Comparison of ENCODE assay signal across 8 cellular contexts in genomic region chr13:32737111-32737571, GRCh38.
DNase-seq lines count a peak whose midpoint lies in the region; ATAC-seq and TF ChIP-seq lines count a peak whose summit lies in the region.

No MANE protein-coding gene starts in this region.

- in situ Hi-C loops in astrocyte of the spinal cord (cut with HindIII; ENCODE audit: low sequenced_read_pairs): no loop called here

- no peaks in the 10 kb centered on the region for H3K27me3 Mint-ChIP-seq in activated CD8-positive, alpha-beta memory T cell treated with anti-CD3 and anti-CD28 coated beads, Interleukin-2, amount 10 ng/mL, durations not matched to agents 7 days and 5 days
- no peaks in the 10 kb centered on the region for H3K27me3 Mint-ChIP-seq in glutamatergic neuron (ENCODE audit: unreplicated experiment)

- H3K4me3 Mint-ChIP-seq in activated CD8-positive, alpha-beta memory T cell treated with anti-CD3 and anti-CD28 coated beads, Interleukin-2, amount 10 ng/mL, durations not matched to agents 7 days and 5 days: peak overlapping the region; percentile 75
- no peak overlapping the region for H3K4me3 Mint-ChIP-seq in glutamatergic neuron (ENCODE audit: unreplicated experiment)

- peaks cover 30% of the 10 kb centered on the region for H3K36me3 Mint-ChIP-seq in activated CD8-positive, alpha-beta memory T cell treated with anti-CD3 and anti-CD28 coated beads, Interleukin-2, amount 10 ng/mL, durations not matched to agents 7 days and 5 days
- H3K36me3 Mint-ChIP-seq in glutamatergic neuron (ENCODE audit: unreplicated experiment): no peaks in the 10 kb centered on the region

- no peak for TF ChIP-seq CTCF in astrocyte of the spinal cord (IDR thresholded peaks at IDR 0.05; ENCODE audit: low read depth, low read length)
- TF ChIP-seq CTCF in glutamatergic neuron (IDR thresholded peaks at IDR 0.05; ENCODE audit: partially characterized antibody, unreplicated experiment): no peak

- peak overlapping the region; percentile 87 for H3K27ac Mint-ChIP-seq in activated CD8-positive, alpha-beta memory T cell treated with anti-CD3 and anti-CD28 coated beads, Interleukin-2, amount 10 ng/mL, durations not matched to agents 7 days and 5 days
- H3K27ac Mint-ChIP-seq in glutamatergic neuron (ENCODE audit: unreplicated experiment): no peak overlapping the region

- CTCF ChIA-PET in activated CD8-positive, alpha-beta memory T cell treated with anti-CD3 and anti-CD28 coated beads, Interleukin-2, amount 10 ng/mL, durations not matched to agents 7 days and 5 days (lab: Charles Lee): interaction anchor here (0.9 to 1.7 kb wide), 6 partner anchors 15 to 151 kb away, joined by 3 to 6 read pairs (median 3); partner anchors contain the start of gene PDS5B

- H3K9me3 Mint-ChIP-seq in activated CD8-positive, alpha-beta memory T cell treated with anti-CD3 and anti-CD28 coated beads, Interleukin-2, amount 10 ng/mL, durations not matched to agents 7 days and 5 days (ENCODE audit: low read depth): no peaks in the 10 kb centered on the region
- no peaks in the 10 kb centered on the region for H3K9me3 Mint-ChIP-seq in glutamatergic neuron (ENCODE audit: unreplicated experiment)

- H3K4me1 Mint-ChIP-seq in activated CD8-positive, alpha-beta memory T cell treated with anti-CD3 and anti-CD28 coated beads, Interleukin-2, amount 10 ng/mL, durations not matched to agents 7 days and 5 days: peaks cover 31% of the 10 kb centered on the region
- no peaks in the 10 kb centered on the region for H3K4me1 Mint-ChIP-seq in glutamatergic neuron (ENCODE audit: low read depth, unreplicated experiment)

- no peak overlapping the region for H3K4me3 ChIP-seq in astrocyte of the spinal cord (ENCODE audit: low read depth, low read length)

- peak; percentile 84 for ATAC-seq in activated CD8-positive, alpha-beta memory T cell treated with anti-CD3 and anti-CD28 coated beads, Interleukin-2, amount 10 ng/mL, durations not matched to agents 7 days and 5 days
- ATAC-seq in HG03108 (IDR thresholded peaks at IDR 0.05; ENCODE audit: unreplicated experiment): peak; percentile 59
- ATAC-seq in GM19328 (IDR thresholded peaks at IDR 0.05; ENCODE audit: unreplicated experiment): no peak

- DNase-seq in activated CD8-positive, alpha-beta memory T cell treated with anti-CD3 and anti-CD28 coated beads, Interleukin-2, amount 10 ng/mL, durations not matched to agents 7 days and 5 days: no peak
- no peak for DNase-seq in activated CD8-positive, alpha-beta memory T cell treated with anti-CD3 and anti-CD28 coated beads for 24 hours
- DNase-seq in astrocyte of the spinal cord (ENCODE audit: low read depth, low spot score) (peak; percentile 44), midbrain (lab: John Stamatoyannopoulos, UW) (peak; percentile 18), glutamatergic neuron (no peak)
- no peak for DNase-seq in stimulated activated CD4-positive, alpha-beta T cell treated with anti-CD3 and anti-CD28 coated beads, Interleukin-2, amount 100 ng/mL, for 24 hours

Comparison
In these comparisons a context has a peak if more than half of its experiments do, and no peak if none do; other contexts are left out.
1. DNase-seq: peak in astrocyte of the spinal cord (single experiment) and midbrain (single experiment); none in activated CD8-positive, alpha-beta memory T cell treated with anti-CD3 and anti-CD28 coated beads, Interleukin-2, amount 10 ng/mL, durations not matched to agents 7 days and 5 days (single experiment), activated CD8-positive, alpha-beta memory T cell treated with anti-CD3 and anti-CD28 coated beads for 24 hours (single experiment), glutamatergic neuron (single experiment) and stimulated activated CD4-positive, alpha-beta T cell treated with anti-CD3 and anti-CD28 coated beads, Interleukin-2, amount 100 ng/mL, for 24 hours (0 of 2).